Comparison of ENCODE assay signal across 12 cellular contexts in the genomic region with DNA sequence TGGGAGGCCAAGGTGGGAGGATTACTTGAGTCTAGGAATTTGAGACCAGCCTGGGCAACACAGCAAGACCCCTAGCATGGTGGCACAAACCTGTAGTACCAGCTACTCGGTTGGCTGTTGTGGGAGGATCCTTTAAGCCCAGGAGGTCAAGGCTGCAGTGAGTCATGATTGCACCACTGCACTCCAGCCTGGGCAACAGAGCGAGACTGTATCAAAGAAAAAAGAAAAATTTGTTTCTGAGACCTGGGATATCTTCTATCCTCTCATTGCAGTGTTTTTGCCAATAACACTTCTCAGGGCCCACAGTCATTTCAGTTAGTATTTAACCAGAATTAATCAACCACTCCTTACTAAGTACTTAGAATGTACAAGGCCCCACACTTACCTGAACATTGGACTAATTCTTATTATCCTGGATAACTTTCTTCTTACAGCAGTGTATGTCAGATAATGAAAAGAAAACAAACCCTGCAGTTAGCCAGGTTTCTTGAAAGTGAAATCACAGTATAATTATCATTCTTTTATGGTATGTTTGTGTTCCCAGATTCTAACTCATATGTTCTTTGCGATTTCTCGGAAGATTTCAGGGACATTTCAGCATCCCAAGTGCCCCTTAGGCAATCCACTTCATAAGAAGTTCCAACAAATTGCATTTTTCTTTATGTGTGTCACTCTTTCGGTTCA.
A peak's percentile ranks its signal among the peaks of the same experiment; 100 is the strongest.
DNase-seq lines count a peak whose midpoint lies in the region; ATAC-seq, FAIRE-seq and TF ChIP-seq lines count a peak whose summit lies in the region.
"Had no signal": no experiment of that assay in that cellular context is flagged by ENCODE, and none has a peak within 500 bp of the region (broad histone marks: within the 10 kb centered on the region; RNA-seq: fewer than 3 reads in every experiment).

No MANE protein-coding gene starts in this region.

- H3K9me3 ChIP-seq in HepG2 (ENCODE audit: low read length), result no peaks in the 10 kb centered on the region
- no peaks in the 10 kb centered on the region for H3K9me3 ChIP-seq in upper lobe of left lung

- peak; percentile 74 for ATAC-seq in HepG2
- ATAC-seq in upper lobe of left lung (ENCODE audit: low FRiP score in 2 of 2), result peak; percentile 67 to 90
- ATAC-seq in HG02759 (IDR thresholded peaks at IDR 0.05; ENCODE audit: unreplicated experiment), result no peak
- ATAC-seq: activated CD4-positive, alpha-beta T cell treated with anti-CD3 and anti-CD28 coated beads for 36 hours; activated naive CD4-positive, alpha-beta T cell treated with anti-CD3 and anti-CD28 coated beads, Interleukin-2, amount 50 U/mL, for 72 hours; Right ventricle myocardium inferior had no signal

- CTCF ChIA-PET in HepG2 (lab: Yijun Ruan, JAX; ENCODE audit: low intra/inter-chr PET ratio, low total read pairs), result no interaction called here

- WGBS in HepG2 (ENCODE audit: low lambda C conversion rate), result 88% methylated on average over 4 of the region's 5 CpGs
- 71 to 85% methylated on average over 5 of the region's 5 CpGs for WGBS in upper lobe of left lung, 2 donors

- no peaks in the 10 kb centered on the region for H3K36me3 ChIP-seq in bronchial epithelial cell (ENCODE audit: control insufficient read depth, insufficient read depth, low read length)
- H3K36me3 ChIP-seq in HepG2 (replicated peaks in 1 of 2; ENCODE audit: control insufficient read depth in 1 of 2, insufficient read depth in 2 of 2, low read length in 2 of 2), result no peaks in the 10 kb centered on the region
- H3K36me3 ChIP-seq in upper lobe of left lung, result no peaks in the 10 kb centered on the region

- BruUV-seq in HepG2 (replicated peaks; lab: Mats Ljungman, UMichigan), result no TSS peak

- H2AFZ ChIP-seq in HepG2 (ENCODE audit: low read length), result no peak overlapping the region

- H3K79me2 ChIP-seq in HepG2 (ENCODE audit: insufficient read depth, low read length), result no peaks in the 10 kb centered on the region

- no peak for TF ChIP-seq RAD21 in HepG2 (CRISPR knock-in tag; IDR thresholded peaks at IDR 0.05)

- no peak overlapping the region for H3K4me3 ChIP-seq in bronchial epithelial cell (ENCODE audit: low read depth, low read length)
- no peak overlapping the region for H3K4me3 ChIP-seq in HepG2 (replicated peaks in 1 of 3; ENCODE audit: insufficient read depth in 1 of 3, low read depth in 2 of 3, low read length in 3 of 3)
- H3K4me3 ChIP-seq in upper lobe of left lung, result no peak overlapping the region

- DNase-seq in HT1080 (ENCODE audit: low read depth) (peak; percentile 47), bronchial epithelial cell (ENCODE audit: low read depth) (peak; percentile 42), HepG2 (ENCODE audit: low spot score) (peak; percentile 30), upper lobe of left lung (peak in 1 of 2 donors; percentile 81), midbrain (lab: John Stamatoyannopoulos, UW) (no peak), NCI-H1694 treated with DMSO at 0.1 percent for 48 hours (lab: John Stamatoyannopoulos, UW) (no peak)
- DNase-seq: activated CD4-positive, alpha-beta T cell treated with anti-CD3 and anti-CD28 coated beads for 36 hours; foreskin melanocyte; stimulated activated naive CD4-positive, alpha-beta T cell treated with Interleukin-2 at 50 U/mL for 16 hours had no signal

- H3K4me2 ChIP-seq in HepG2 (ENCODE audit: low read depth, low read length), result no peak overlapping the region

- intact Hi-C loops in HepG2 (cut with micrococcal nuclease; ENCODE audit: unreplicated experiment), result no loop called here

- FAIRE-seq in bronchial epithelial cell (lab: Jason Lieb, UNC) (no peak), HepG2 (lab: Jason Lieb, UNC) (no peak)

- in situ Hi-C loops in HepG2 (cut with HindIII; ENCODE audit: extremely low pct_ligation_motif_present, low pct_unique_long_range_greater_than_20kb), result no loop called here

- POLR2A ChIA-PET in HepG2 (lab: Yijun Ruan, JAX), result no interaction called here

- H4K20me1 ChIP-seq in HepG2 (ENCODE audit: insufficient read depth, low read length), result no peaks in the 10 kb centered on the region

- TF ChIP-seq POLR2A in HepG2 (IDR thresholded peaks at IDR 0.05; ENCODE audit: insufficient read depth in 1 of 2, low read depth in 2 of 2, low read length in 2 of 2) (no peak), upper lobe of left lung (IDR thresholded peaks at IDR 0.05) (no peak)

- H3K27me3 ChIP-seq in bronchial epithelial cell (ENCODE audit: control insufficient read depth, insufficient read depth, low read length), result no peaks in the 10 kb centered on the region
- no peaks in the 10 kb centered on the region for H3K27me3 ChIP-seq in HepG2 (ENCODE audit: control insufficient read depth in 1 of 2, insufficient read depth in 2 of 2, low read length in 2 of 2)
- no peaks in the 10 kb centered on the region for H3K27me3 ChIP-seq in upper lobe of left lung

- no peak for TF ChIP-seq EP300 in HepG2 (IDR thresholded peaks at IDR 0.05; ENCODE audit: low read depth in 2 of 2, low read length in 2 of 2)
- no peak for TF ChIP-seq EP300 in HepG2 (CRISPR knock-in tag; IDR thresholded peaks at IDR 0.05; ENCODE audit: borderline replicate concordance)
- peak; percentile 24 to 95 (median 58) for TF ChIP-seq EP300 in upper lobe of left lung (IDR thresholded peaks at IDR 0.05)

- H3K27ac ChIP-seq in HepG2 (ENCODE audit: extremely low read length, insufficient read depth, low read length) (no peak overlapping the region), upper lobe of left lung (peak overlapping the region; percentile 61 to 78 (median 64))

- H3K4me1 ChIP-seq in HepG2 (ENCODE audit: insufficient read depth, low read length) (peaks cover 25% of the 10 kb centered on the region), upper lobe of left lung (peaks cover 0 to 27% (median 2%) of the 10 kb centered on the region in 4 donors)

- H3K9ac ChIP-seq in HepG2 (ENCODE audit: insufficient read depth, low read depth, low read length), result no peak overlapping the region

- TF ChIP-seq CTCF in bronchial epithelial cell (IDR thresholded peaks at IDR 0.05; ENCODE audit: insufficient read depth, low read length, severe bottlenecking), result no peak
- no peak for TF ChIP-seq CTCF in HepG2 (CRISPR knock-in tag; IDR thresholded peaks at IDR 0.05)
- TF ChIP-seq CTCF in upper lobe of left lung (IDR thresholded peaks at IDR 0.05), result no peak

TF ChIP-seq in HepG2, 621 proteins besides CTCF, POLR2A, EP300 and RAD21 (continues in another document):
- no peak for TF ChIP-seq KLF15 (CRISPR knock-in tag; IDR thresholded peaks at IDR 0.05; ENCODE audit: borderline replicate concordance)
- no peak for TF ChIP-seq MLLT10 (CRISPR knock-in tag; IDR thresholded peaks at IDR 0.05)
- TF ChIP-seq THYN1 (CRISPR knock-in tag; IDR thresholded peaks at IDR 0.05; ENCODE audit: borderline replicate concordance, low read depth), result no peak
- TF ChIP-seq MEIS2 (CRISPR knock-in tag; IDR thresholded peaks at IDR 0.05), result no peak
- TF ChIP-seq, protein P1, sequence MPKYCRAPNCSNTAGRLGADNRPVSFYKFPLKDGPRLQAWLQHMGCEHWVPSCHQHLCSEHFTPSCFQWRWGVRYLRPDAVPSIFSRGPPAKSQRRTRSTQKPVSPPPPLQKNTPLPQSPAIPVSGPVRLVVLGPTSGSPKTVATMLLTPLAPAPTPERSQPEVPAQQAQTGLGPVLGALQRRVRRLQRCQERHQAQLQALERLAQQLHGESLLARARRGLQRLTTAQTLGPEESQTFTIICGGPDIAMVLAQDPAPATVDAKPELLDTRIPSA (CRISPR knock-in tag; IDR thresholded peaks at IDR 0.05; ENCODE audit: borderline replicate concordance), result no peak
- TF ChIP-seq, protein P2, sequence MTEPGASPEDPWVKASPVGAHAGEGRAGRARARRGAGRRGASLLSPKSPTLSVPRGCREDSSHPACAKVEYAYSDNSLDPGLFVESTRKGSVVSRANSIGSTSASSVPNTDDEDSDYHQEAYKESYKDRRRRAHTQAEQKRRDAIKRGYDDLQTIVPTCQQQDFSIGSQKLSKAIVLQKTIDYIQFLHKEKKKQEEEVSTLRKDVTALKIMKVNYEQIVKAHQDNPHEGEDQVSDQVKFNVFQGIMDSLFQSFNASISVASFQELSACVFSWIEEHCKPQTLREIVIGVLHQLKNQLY (CRISPR knock-in tag; IDR thresholded peaks at IDR 0.05), result no peak
- peak; percentile 58; the same call in 1 of the 2 replicates for TF ChIP-seq JUND (CRISPR knock-in tag; IDR thresholded peaks at IDR 0.05)
- peak; percentile 71; the same call in 1 of the 2 replicates for TF ChIP-seq CEBPB (IDR thresholded peaks at IDR 0.05; ENCODE audit: borderline replicate concordance, low read depth, low read length)
- 0 out of 2 replicates have a peak, but pooled peaks have one; percentile 30 for TF ChIP-seq ZNF644 (CRISPR knock-in tag; IDR thresholded peaks at IDR 0.05; ENCODE audit: low read depth)
- TF ChIP-seq FOSL2 (CRISPR knock-in tag; IDR thresholded peaks at IDR 0.05), result peak; percentile 95
- no peak for TF ChIP-seq ZNF30 (CRISPR knock-in tag; IDR thresholded peaks at IDR 0.05)
- TF ChIP-seq FOSL1 (CRISPR knock-in tag; IDR thresholded peaks at IDR 0.05; ENCODE audit: borderline replicate concordance), result peak; percentile 86
- no peak for TF ChIP-seq ZNF564 (CRISPR knock-in tag; IDR thresholded peaks at IDR 0.05)
- TF ChIP-seq ZNF589 (CRISPR knock-in tag; conservative IDR thresholded peaks at IDR 0.05), result no peak
- TF ChIP-seq, protein P3, sequence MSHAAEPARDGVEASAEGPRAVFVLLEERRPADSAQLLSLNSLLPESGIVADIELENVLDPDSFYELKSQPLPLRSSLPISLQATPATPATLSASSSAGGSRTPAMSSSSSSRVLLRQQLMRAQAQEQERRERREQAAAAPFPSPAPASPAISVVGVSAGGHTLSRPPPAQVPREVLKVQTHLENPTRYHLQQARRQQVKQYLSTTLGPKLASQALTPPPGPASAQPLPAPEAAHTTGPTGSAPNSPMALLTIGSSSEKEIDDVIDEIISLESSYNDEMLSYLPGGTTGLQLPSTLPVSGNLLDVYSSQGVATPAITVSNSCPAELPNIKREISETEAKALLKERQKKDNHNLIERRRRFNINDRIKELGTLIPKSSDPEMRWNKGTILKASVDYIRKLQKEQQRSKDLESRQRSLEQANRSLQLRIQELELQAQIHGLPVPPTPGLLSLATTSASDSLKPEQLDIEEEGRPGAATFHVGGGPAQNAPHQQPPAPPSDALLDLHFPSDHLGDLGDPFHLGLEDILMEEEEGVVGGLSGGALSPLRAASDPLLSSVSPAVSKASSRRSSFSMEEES (CRISPR knock-in tag; IDR thresholded peaks at IDR 0.05), result no peak
- 0 out of 2 replicates have a peak, but pooled peaks have one; percentile 43 for TF ChIP-seq ZMYM3 (CRISPR knock-in tag; IDR thresholded peaks at IDR 0.05)

Comparison
In these comparisons a context has a peak if more than half of its experiments do, and no peak if none do; other contexts are left out.
1. DNase-seq: peak in HT1080 (single experiment), bronchial epithelial cell (single experiment) and HepG2 (single experiment); none in midbrain (single experiment) and NCI-H1694 treated with DMSO at 0.1 percent for 48 hours (single experiment).